Comparison of ENCODE assay signal across 8 cellular contexts in genomic region chr16:89257281-89257731, GRCh38. TPM values are rescaled to one million over a fixed set of nuclear protein-coding genes. Genes with fewer than 3 reads are reported as not detected.
DNase-seq lines count a peak whose midpoint lies in the region; ATAC-seq and TF ChIP-seq lines count a peak whose summit lies in the region.

No MANE protein-coding gene starts in this region.

- H3K4me1 ChIP-seq in gastroesophageal sphincter = peaks cover 0 to 16% (median 10%) of the 10 kb centered on the region in 3 donors

- H3K4me3 Mint-ChIP-seq in T-helper 17 cell = peak overlapping the region; percentile 89

- TF ChIP-seq EP300 in gastroesophageal sphincter (IDR thresholded peaks at IDR 0.05) = no peak

- H3K4me3 ChIP-seq in gastroesophageal sphincter (peak overlapping the region in 1 of 2 donors; percentile 50), retinal pigment epithelial cell (ENCODE audit: low read length) (peak overlapping the region; percentile 41)

- 13% methylated on average over 4 of the region's 44 CpGs; no CpG with 5 or more reads in 1 of the 2 donors for WGBS in gastroesophageal sphincter (ENCODE audit: low coverage in 1 of 2), 2 donors

- peak; percentile 10 for ATAC-seq in T-helper 17 cell
- peak; percentile 22 for ATAC-seq in gastroesophageal sphincter
- no peak for ATAC-seq in HG02571 (IDR thresholded peaks at IDR 0.05; ENCODE audit: unreplicated experiment)
- ATAC-seq in HG03135 (IDR thresholded peaks at IDR 0.05; ENCODE audit: unreplicated experiment) = no peak

- TF ChIP-seq CTCF in gastroesophageal sphincter (IDR thresholded peaks at IDR 0.05) (no peak), retinal pigment epithelial cell (conservative IDR thresholded peaks at IDR 0.05; ENCODE audit: low read depth, low read length) (peak; percentile 14)

- peaks cover 23% of the 10 kb centered on the region for H3K27me3 Mint-ChIP-seq in T-helper 17 cell

- H3K27ac ChIP-seq in gastroesophageal sphincter = peak overlapping the region in 1 of 4 donors; percentile 47

- H3K9me3 ChIP-seq in T-helper 17 cell (ENCODE audit: control insufficient read depth, low read length, poor library complexity, severe bottlenecking) (no peaks in the 10 kb centered on the region), gastroesophageal sphincter (no peaks in the 10 kb centered on the region)

- H3K4me1 Mint-ChIP-seq in T-helper 17 cell = peaks cover 22% of the 10 kb centered on the region

- H3K36me3 Mint-ChIP-seq in T-helper 17 cell (ENCODE audit: low read depth) = no peaks in the 10 kb centered on the region

- H3K36me3 ChIP-seq in gastroesophageal sphincter = no peaks in the 10 kb centered on the region

- POLR2A ChIA-PET in HEK293T (lab: Yijun Ruan, JAX) = no interaction called here

- CTCF ChIA-PET in HEK293T (lab: Yijun Ruan, JAX) = no interaction called here

- peak; percentile 37 for DNase-seq in Daoy (ENCODE audit: low read depth)
- no peak for DNase-seq in T-helper 17 cell
- no peak for DNase-seq in retinal pigment epithelial cell (ENCODE audit: low read depth)
- DNase-seq in NCI-H2107 treated with DMSO at 0.1 percent for 48 hours (lab: John Stamatoyannopoulos, UW; ENCODE audit: unreplicated experiment) = no peak
- no peak for DNase-seq in HEK293T (ENCODE audit: extremely low spot score)

- TF ChIP-seq POLR2A in gastroesophageal sphincter (IDR thresholded peaks at IDR 0.05) = no peak

- H3K27ac Mint-ChIP-seq in T-helper 17 cell = peak overlapping the region; percentile 61

- peaks cover 31% of the 10 kb centered on the region for H3K27me3 ChIP-seq in gastroesophageal sphincter

TF ChIP-seq in HEK293T, 16 proteins besides CTCF, POLR2A, EP300 and RAD21:
- no peak for TF ChIP-seq NFRKB (IDR thresholded peaks at IDR 0.05)
- TF ChIP-seq PKNOX1 (IDR thresholded peaks at IDR 0.05) = no peak
- no peak for TF ChIP-seq HDGF (IDR thresholded peaks at IDR 0.05; ENCODE audit: borderline replicate concordance)
- no peak for TF ChIP-seq ZNF384 (IDR thresholded peaks at IDR 0.05)
- TF ChIP-seq CTBP1 (IDR thresholded peaks at IDR 0.05; ENCODE audit: borderline replicate concordance) = no peak
- TF ChIP-seq FOXM1 (IDR thresholded peaks at IDR 0.05; ENCODE audit: borderline replicate concordance) = no peak
- no peak for TF ChIP-seq ELF4 (IDR thresholded peaks at IDR 0.05)
- TF ChIP-seq LEF1 (IDR thresholded peaks at IDR 0.05; ENCODE audit: borderline replicate concordance) = no peak
- no peak for TF ChIP-seq SUZ12 (IDR thresholded peaks at IDR 0.05)
- no peak for TF ChIP-seq FOXA1 (IDR thresholded peaks at IDR 0.05)

RNA-seq across cellular contexts. Expression of gene ZNF778, which starts 39.8 kb away (rescaled TPM):
- 3.4 TPM in 2 replicates for total RNA-seq in Daoy (2014; rRNA removed; shearing (Covaris generic))
- total RNA-seq in T-helper 17 cell (1 to 10 TPM; 4.1 to 8.1 TPM), gastroesophageal sphincter (10 to 100 TPM; 11.1 to 28.0 (median 12.4) TPM)

RNA-seq across cellular contexts. Expression of gene SLC22A31, which starts 57.0 kb away (rescaled TPM):
- not detected in 2 replicates for total RNA-seq in Daoy (2014; rRNA removed; shearing (Covaris generic))
- total RNA-seq in T-helper 17 cell = under 1 TPM; 0.52 to 0.76 TPM
- total RNA-seq in gastroesophageal sphincter = not detected

Comparison
In these comparisons a context has a peak if more than half of its experiments do, and no peak if none do; other contexts are left out.
1. ATAC-seq: peak in T-helper 17 cell (single experiment) and gastroesophageal sphincter (single experiment); none in HG02571 (single experiment) and HG03135 (single experiment).